In the genomic region with DNA sequence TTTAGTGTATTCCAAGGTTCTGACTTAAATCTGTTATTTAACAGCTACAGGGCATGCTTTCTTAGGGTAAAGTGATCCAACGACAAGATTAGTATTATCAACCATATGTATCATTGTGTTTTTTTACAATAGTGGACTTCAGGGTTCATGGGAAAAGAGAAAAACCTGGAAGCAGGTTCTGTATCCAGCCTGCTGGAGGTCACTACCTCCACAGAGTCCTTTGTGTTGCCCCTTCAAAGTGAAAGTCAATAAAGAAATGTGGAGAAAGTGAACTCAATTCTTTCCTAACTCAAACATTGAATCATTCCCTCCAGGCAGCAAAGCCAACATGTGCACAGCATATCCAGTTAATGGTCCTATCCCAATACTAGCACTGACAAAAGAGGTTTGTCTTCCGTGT, we compare ENCODE assay signal across 17 cellular contexts. TPM values are rescaled to one million over a fixed set of nuclear protein-coding genes. Genes with fewer than 3 reads are reported as not detected.
A peak's percentile ranks its signal among the peaks of the same experiment; 100 is the strongest.
DNase-seq lines count a peak whose midpoint lies in the region; ATAC-seq and TF ChIP-seq lines count a peak whose summit lies in the region.
"Had no signal": no experiment of that assay in that cellular context is flagged by ENCODE, and none has a peak within 500 bp of the region (broad histone marks: within the 10 kb centered on the region; RNA-seq: fewer than 3 reads in every experiment).

No MANE protein-coding gene starts in this region.

- intact Hi-C loops in PC-3 (cut with micrococcal nuclease) = no loop called here

- H3K9ac ChIP-seq in PC-3 (ENCODE audit: low read length) (no peak overlapping the region), rectal smooth muscle tissue (ENCODE audit: low read length) (no peak overlapping the region)
- H3K9ac ChIP-seq: BLaER1 treated with 17β-estradiol and CSF1 and Interleukin-3, amounts not matched to agents 10 nM and 100 nM had no signal

- CTCF ChIA-PET in PC-3 (lab: Charles Lee) = no interaction called here

- POLR2A ChIA-PET in PC-3 (lab: Charles Lee; ENCODE audit: unreplicated experiment) = no interaction called here

- DNase-seq in EH (ENCODE audit: low read depth) (peak; percentile 49), PC-3 (peak; percentile 61), foreskin fibroblast (peak; percentile 45 to 80), NCI-H2196 (lab: John Stamatoyannopoulos, UW; ENCODE audit: unreplicated experiment) (no peak), NCI-H345 (lab: John Stamatoyannopoulos, UW) (no peak), A172 (ENCODE audit: low spot score) (no peak)
- DNase-seq: activated CD4-positive, alpha-beta T cell treated with anti-CD3 and anti-CD28 coated beads, Interleukin-2, amount 10 ng/mL, durations not matched to agents 24 days and 14 days; effector CD4-positive, alpha-beta T cell; heart left ventricle; NCI-H2227 treated with DMSO at 0.1 percent for 48 hours; PC-9 had no signal

- H3K36me3 ChIP-seq in PC-3 (ENCODE audit: low read depth, low read length) (no peaks in the 10 kb centered on the region), rectal smooth muscle tissue (ENCODE audit: control insufficient read depth, insufficient read depth, low read length) (no peaks in the 10 kb centered on the region)
- H3K36me3 ChIP-seq: ascending aorta; BLaER1 treated with 17β-estradiol and CSF1 and Interleukin-3, amounts not matched to agents 10 nM and 100 nM; HAP-1; heart left ventricle had no signal

- peak overlapping the region; percentile 43 for H3K4me2 ChIP-seq in PC-3 (ENCODE audit: low read length)
- H3K4me2 ChIP-seq: BLaER1 treated with 17β-estradiol and CSF1 and Interleukin-3, amounts not matched to agents 10 nM and 100 nM; PC-9 had no signal

- H3K27ac ChIP-seq in PC-3 (ENCODE audit: low read length) (0 out of 2 replicates have a peak overlapping the region, but pooled peaks have one; percentile 4), rectal smooth muscle tissue (ENCODE audit: low read depth, low read length) (peak overlapping the region; percentile 14)
- H3K27ac ChIP-seq: ascending aorta; BLaER1 treated with 17β-estradiol and CSF1 and Interleukin-3, amounts not matched to agents 10 nM and 100 nM; heart left ventricle; PC-9 had no signal

- H3K9me2 ChIP-seq in PC-3 (replicated peaks; ENCODE audit: low read length) = no peaks in the 10 kb centered on the region

- no peaks in the 10 kb centered on the region for H3K9me3 ChIP-seq in PC-3 (ENCODE audit: low read length)
- H3K9me3 ChIP-seq: ascending aorta; BLaER1 treated with 17β-estradiol and CSF1 and Interleukin-3, amounts not matched to agents 10 nM and 100 nM; HAP-1; heart left ventricle had no signal

- H3K4me3 ChIP-seq in PC-3 (ENCODE audit: low read length) (no peak overlapping the region; the same call in 1 of the 2 replicates), foreskin fibroblast (ENCODE audit: low read depth in 1 of 2, low read length in 2 of 2) (peak overlapping the region; percentile 12 to 34), rectal smooth muscle tissue (ENCODE audit: low read length) (no peak overlapping the region)
- H3K4me3 ChIP-seq: ascending aorta; BLaER1 treated with 17β-estradiol and CSF1 and Interleukin-3, amounts not matched to agents 10 nM and 100 nM; HAP-1; PC-9 had no signal

- no peaks in the 10 kb centered on the region for H3K27me3 ChIP-seq in PC-3 (ENCODE audit: low read length)
- H3K27me3 ChIP-seq in rectal smooth muscle tissue (ENCODE audit: control insufficient read depth, insufficient read depth, low read length) = no peaks in the 10 kb centered on the region
- H3K27me3 ChIP-seq: ascending aorta; BLaER1 treated with 17β-estradiol and CSF1 and Interleukin-3, amounts not matched to agents 10 nM and 100 nM; heart left ventricle had no signal

- H3K4me1 ChIP-seq in PC-3 (ENCODE audit: insufficient read depth, low read length) (peaks cover 12% of the 10 kb centered on the region; the same call in 1 of the 2 replicates), rectal smooth muscle tissue (ENCODE audit: control insufficient read depth, insufficient read depth, low read length) (peaks cover 13% of the 10 kb centered on the region)
- H3K4me1 ChIP-seq: BLaER1 treated with 17β-estradiol and CSF1 and Interleukin-3, amounts not matched to agents 10 nM and 100 nM; HAP-1 had no signal

- no peaks in the 10 kb centered on the region for H4K20me1 ChIP-seq in PC-3 (ENCODE audit: low read length)
- H4K20me1 ChIP-seq: BLaER1 treated with 17β-estradiol and CSF1 and Interleukin-3, amounts not matched to agents 10 nM and 100 nM had no signal

- TF ChIP-seq CTCF in PC-3 (conservative IDR thresholded peaks at IDR 0.05; ENCODE audit: low read depth, low read length) (no peak), foreskin fibroblast (IDR thresholded peaks at IDR 0.05; ENCODE audit: low read depth, low read length) (no peak)

- BruUV-seq in PC-3 (replicated peaks; lab: Mats Ljungman, UMichigan) = no TSS peak

- H2AFZ ChIP-seq in PC-3 (ENCODE audit: low read length) = 0 out of 2 replicates have a peak overlapping the region, but pooled peaks have one; percentile 31
- H2AFZ ChIP-seq: PC-9 had no signal

- ATAC-seq in PC-3 = peak; percentile 94
- no peak for ATAC-seq in GM19324 (IDR thresholded peaks at IDR 0.05; ENCODE audit: low FRiP score, unreplicated experiment)

- H3K79me2 ChIP-seq in PC-3 (ENCODE audit: low read length) = no peaks in the 10 kb centered on the region

- no peaks in the 10 kb centered on the region for H3F3A ChIP-seq in PC-3 (ENCODE audit: low read length, unreplicated experiment)

RNA-seq across cellular contexts. Expression of a gene that starts 45.4 kb away (rescaled TPM):
- total RNA-seq in PC-3 (2014; rRNA removed) = not detected in 2 replicates
- not detected in 2 replicates for total RNA-seq in A172 (2014; rRNA removed; shearing (Covaris generic))
- total RNA-seq: activated CD4-positive, alpha-beta T cell treated with anti-CD3 and anti-CD28 coated beads, Interleukin-2, amount 10 ng/mL, durations not matched to agents 24 days and 14 days; activated T-helper 1 cell treated with anti-CD3 and anti-CD28 coated beads, Interleukin-12 subunit alpha, Interleukin-12 subunit beta, Interleukin-2, Interleukin-4 antibody, amounts not matched to agents 30 ng/mL and 10 ng/mL and 1 ng/mL, durations not matched to agents 14 hours and 24 hours and 36 hours; PC-9 had no signal

Comparison
In these comparisons a context has a peak if more than half of its experiments do, and no peak if none do; other contexts are left out.
1. DNase-seq: peak in EH (single experiment), PC-3 (single experiment) and foreskin fibroblast (2 of 2); none in NCI-H2196 (single experiment), NCI-H345 (single experiment) and A172 (single experiment).
2. H3K4me3 ChIP-seq: peak in foreskin fibroblast (2 of 2); none in PC-3 (single experiment) and rectal smooth muscle tissue (single experiment).